ENCODE assay signal across 8 cellular contexts in the genomic region with DNA sequence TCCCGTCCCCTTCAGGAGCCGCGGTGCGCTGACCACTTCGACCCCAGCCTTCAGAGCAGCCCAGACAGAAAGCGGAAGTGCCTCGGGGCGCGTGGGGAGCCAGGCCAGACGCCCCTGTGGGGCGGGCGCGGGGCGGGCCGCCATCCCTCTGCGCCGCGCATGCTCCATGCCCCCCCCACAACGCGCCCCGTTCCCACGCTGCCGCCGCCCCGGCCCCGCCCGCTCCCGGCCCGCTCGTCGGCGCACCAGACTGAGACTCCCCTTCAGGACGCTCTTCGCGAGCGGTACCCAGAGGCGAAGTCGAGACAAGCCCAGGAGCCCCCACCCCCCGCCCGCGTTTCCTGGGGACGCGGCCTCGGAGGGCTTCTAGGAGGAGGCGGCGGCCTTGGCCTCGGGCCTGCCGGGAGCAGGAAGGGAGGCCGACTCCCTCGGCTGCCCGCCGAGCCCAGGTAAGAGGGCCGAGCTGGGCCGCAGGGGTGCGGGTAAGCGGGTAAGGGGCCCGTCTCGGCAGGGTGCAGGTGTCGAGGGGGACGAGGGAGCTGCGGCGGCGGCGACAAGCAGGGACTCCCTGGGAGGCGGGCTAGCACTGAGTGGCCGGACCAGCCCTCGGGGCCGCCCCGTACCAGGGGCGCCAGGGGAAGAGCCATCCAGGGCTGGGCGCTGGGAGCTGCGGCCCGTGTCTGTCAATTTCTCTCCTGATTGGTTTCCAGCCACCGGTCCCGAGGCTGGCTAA. TPM values are rescaled to one million over a fixed set of nuclear protein-coding genes. Genes with fewer than 3 reads are reported as not detected.
A peak's percentile ranks its signal among the peaks of the same experiment; 100 is the strongest.
DNase-seq lines count a peak whose midpoint lies in the region; ATAC-seq and TF ChIP-seq lines count a peak whose summit lies in the region.

A gene with protein sequence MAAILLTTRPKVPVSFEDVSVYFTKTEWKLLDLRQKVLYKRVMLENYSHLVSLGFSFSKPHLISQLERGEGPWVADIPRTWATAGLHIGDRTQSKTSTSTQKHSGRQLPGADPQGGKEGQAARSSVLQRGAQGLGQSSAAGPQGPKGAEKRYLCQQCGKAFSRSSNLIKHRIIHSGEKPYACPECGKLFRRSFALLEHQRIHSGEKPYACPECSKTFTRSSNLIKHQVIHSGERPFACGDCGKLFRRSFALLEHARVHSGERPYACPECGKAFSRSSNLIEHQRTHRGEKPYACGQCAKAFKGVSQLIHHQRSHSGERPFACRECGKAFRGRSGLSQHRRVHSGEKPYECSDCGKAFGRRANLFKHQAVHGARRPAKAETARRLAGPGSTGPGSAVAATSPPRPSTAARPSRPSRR (plus strand): TSS at position 218 of the 733 bp plus-strand sequence. CDS start 6,851 bp downstream, outside the sequence.

- no peak within 1 kb of the TSS for H4K91ac ChIP-seq in H9 (ENCODE audit: insufficient read length, low read depth, low read length)

- CTCF ChIA-PET in CD8-positive, alpha-beta T cell (lab: Charles Lee) = no interaction called here
- CTCF ChIA-PET in mammary epithelial cell (lab: Charles Lee; ENCODE audit: low non-redundant PET) = no interaction called here

- no peaks in the 10 kb centered on the region for H3K79me1 ChIP-seq in H9 (ENCODE audit: insufficient read depth, low read depth, low read length, poor library complexity, severe bottlenecking)

- H4K8ac ChIP-seq in H9 (replicated peaks; ENCODE audit: insufficient read length, low read depth, low read length) = no peak within 1 kb of the TSS

- no peak within 1 kb of the TSS for H3T11ph ChIP-seq in H9 (ENCODE audit: low read length)

- H3K9ac ChIP-seq in H9 (ENCODE audit: extremely low read depth, insufficient read length, low read length) (no peak within 1 kb of the TSS), SU-DHL-6 (ENCODE audit: low read length) (0 out of 2 replicates have a peak within 1 kb of the TSS, but pooled peaks have one; percentile 20), mammary epithelial cell (ENCODE audit: insufficient read depth, low read length) (no peak within 1 kb of the TSS)

- H2BK12ac ChIP-seq in H9 (ENCODE audit: insufficient read length, low read depth, low read length) = no peak within 1 kb of the TSS

- no peaks in the 10 kb centered on the region for H3K27me3 ChIP-seq in CD8-positive, alpha-beta T cell (ENCODE audit: insufficient read depth, low read length)
- H3K27me3 ChIP-seq in H9 (ENCODE audit: insufficient read depth, low read length) = peaks cover 7% of the 10 kb centered on the region; the same call in 1 of the 2 replicates
- no peaks in the 10 kb centered on the region for H3K27me3 ChIP-seq in SU-DHL-6 (ENCODE audit: low read length)
- peaks cover 4% of the 10 kb centered on the region for H3K27me3 ChIP-seq in mammary epithelial cell (ENCODE audit: insufficient read depth, low read length)

- H3K27ac Mint-ChIP-seq in CD8-positive, alpha-beta T cell = no peak within 1 kb of the TSS
- no peak within 1 kb of the TSS; a peak in 1 of 7 replicates for H3K27ac Mint-ChIP-seq in H9

- H2BK5ac ChIP-seq in H9 (ENCODE audit: insufficient read length, low read length) = no peak within 1 kb of the TSS

- DNase-seq in CD8-positive, alpha-beta T cell = peak in 6 of 7 experiments; percentile 1 to 59 (median 28)
- DNase-seq in H9 (no peak), mammary epithelial cell (no peak), lower leg skin (ENCODE audit: low spot score in 2 of 2) (no peak), globus pallidus (ENCODE audit: low spot score) (no peak), NCI-H2029 treated with DMSO at 0.1 percent for 48 hours (lab: John Stamatoyannopoulos, UW) (no peak)
- peak; percentile 0 for DNase-seq in stimulated activated CD8-positive, alpha-beta memory T cell treated with anti-CD3 and anti-CD28 coated beads, Interleukin-7, amount 100 ng/mL, for 24 hours (ENCODE audit: low read depth)

- H3K14ac ChIP-seq in H9 (ENCODE audit: insufficient read depth, low read length) = peak within 1 kb of the TSS; percentile 24; the same call in 1 of the 2 replicates

- H3K9me2 ChIP-seq in SU-DHL-6 (replicated peaks; ENCODE audit: insufficient read depth, low read length) = no peaks in the 10 kb centered on the region

- H2AK5ac ChIP-seq in H9 (ENCODE audit: insufficient read length, low read length) = no peak within 1 kb of the TSS

- dilution Hi-C loops in mammary epithelial cell (cut with HindIII; ENCODE audit: low sequenced_read_pairs) = no loop called here

- no CpG with 5 or more reads among the region's 75 CpGs for WGBS in H9 (ENCODE audit: extremely low coverage, insufficient read length, low lambda C conversion rate)
- whole genome bisulfite sequencing in mammary epithelial cell (ENCODE audit: low coverage, missing lambda C conversion rate) = 20% methylated on average over 13 of the region's 75 CpGs
- 70% methylated on average over 31 of the region's 75 CpGs; no CpG with 5 or more reads in 1 of the 2 donors for WGBS in lower leg skin, 2 donors

- H3K4me1 ChIP-seq in CD8-positive, alpha-beta T cell (ENCODE audit: insufficient read depth, low read length) = peaks cover 3% of the 10 kb centered on the region
- H3K4me1 ChIP-seq in H9 (ENCODE audit: insufficient read depth, low read length) (no peaks in the 10 kb centered on the region), mammary epithelial cell (ENCODE audit: insufficient read depth, low read length) (no peaks in the 10 kb centered on the region)

- H3K23ac ChIP-seq in H9 (ENCODE audit: insufficient read length, low read depth, low read length) = no peak within 1 kb of the TSS

- in situ Hi-C loops in mammary epithelial cell (cut with MboI; ENCODE audit: low sequenced_read_pairs in 2 of 2) = no loop called here

- H3K4ac ChIP-seq in H9 (ENCODE audit: low read depth, low read length) = no peak within 1 kb of the TSS

- POLR2A ChIA-PET in CD8-positive, alpha-beta T cell (lab: Charles Lee) = no interaction called here

- H3K4me1 Mint-ChIP-seq in CD8-positive, alpha-beta T cell (ENCODE audit: low read depth) = peaks cover 12% of the 10 kb centered on the region
- H3K4me1 Mint-ChIP-seq in H9 = peaks cover 7 to 9% of the 10 kb centered on the region in 2 experiments; a peak in 2 of 4 replicates

- no peak for TF ChIP-seq CTCF in CD8-positive, alpha-beta T cell (IDR thresholded peaks at IDR 0.05)
- TF ChIP-seq CTCF in H9 (conservative IDR thresholded peaks at IDR 0.05) = no peak
- no peak for TF ChIP-seq CTCF in SU-DHL-6 (IDR thresholded peaks at IDR 0.05; ENCODE audit: insufficient read depth, low read length, poor library complexity, severe bottlenecking)
- TF ChIP-seq CTCF in mammary epithelial cell (conservative IDR thresholded peaks at IDR 0.05 in 1 of 2, IDR thresholded peaks at IDR 0.05 in 1 of 2; ENCODE audit: extremely low read depth in 1 of 2, insufficient read depth in 1 of 2, low read depth in 1 of 2, low read length in 2 of 2) = no peak
- TF ChIP-seq CTCF in lower leg skin (IDR thresholded peaks at IDR 0.05) = no peak

- TF ChIP-seq POLR2A in lower leg skin (IDR thresholded peaks at IDR 0.05) = no peak

- H3K4me3 ChIP-seq in CD8-positive, alpha-beta T cell (ENCODE audit: low read depth, low read length) = peak within 1 kb of the TSS; percentile 33
- no peak within 1 kb of the TSS for H3K4me3 ChIP-seq in SU-DHL-6 (ENCODE audit: insufficient read depth, low read length, poor library complexity, severe bottlenecking)
- peak within 1 kb of the TSS; percentile 13 to 48 (median 37) for H3K4me3 ChIP-seq in mammary epithelial cell (replicated peaks in 1 of 3; ENCODE audit: insufficient read depth in 1 of 3, low read depth in 2 of 3, low read length in 3 of 3)
- peak within 1 kb of the TSS; percentile 36 for H3K4me3 ChIP-seq in lower leg skin (ENCODE audit: low read depth, poor library complexity, severe bottlenecking)

- no peaks in the 10 kb centered on the region for H3K9me3 ChIP-seq in CD8-positive, alpha-beta T cell (ENCODE audit: low read length)
- H3K9me3 ChIP-seq in H9 (ENCODE audit: control insufficient read depth, low read depth, low read length) = peaks cover 28% of the 10 kb centered on the region
- no peaks in the 10 kb centered on the region for H3K9me3 ChIP-seq in SU-DHL-6 (ENCODE audit: insufficient read depth, low read length)
- peaks cover 13% of the 10 kb centered on the region for H3K9me3 ChIP-seq in mammary epithelial cell (replicated peaks; ENCODE audit: insufficient read depth, low read length)

- H3K27ac ChIP-seq in CD8-positive, alpha-beta T cell (ENCODE audit: low read depth, low read length) = no peak within 1 kb of the TSS
- no peak within 1 kb of the TSS for H3K27ac ChIP-seq in H9 (ENCODE audit: insufficient read length, low read depth, low read length)
- no peak within 1 kb of the TSS for H3K27ac ChIP-seq in SU-DHL-6 (ENCODE audit: low read depth, low read length)
- H3K27ac ChIP-seq in mammary epithelial cell (ENCODE audit: insufficient read depth, low read depth, low read length) = no peak within 1 kb of the TSS

- H2BK15ac ChIP-seq in H9 (ENCODE audit: low read depth, low read length) = no peak within 1 kb of the TSS

- no peaks in the 10 kb centered on the region for H3K23me2 ChIP-seq in H9 (ENCODE audit: insufficient read length, low read depth, low read length, poor library complexity, severe bottlenecking)

- H3K18ac ChIP-seq in H9 (ENCODE audit: insufficient read length, low read depth, low read length) = no peak within 1 kb of the TSS

- H3K4me2 ChIP-seq in H9 (ENCODE audit: insufficient read depth, insufficient read length, low read length) = peak within 1 kb of the TSS; percentile 46
- peak within 1 kb of the TSS; percentile 35 for H3K4me2 ChIP-seq in SU-DHL-6 (ENCODE audit: low read depth, low read length, poor library complexity, severe bottlenecking)
- peak within 1 kb of the TSS; percentile 78 for H3K4me2 ChIP-seq in mammary epithelial cell (ENCODE audit: insufficient read depth, low read depth, low read length)

- no peaks in the 10 kb centered on the region for H3K36me3 Mint-ChIP-seq in CD8-positive, alpha-beta T cell
- peaks cover 8 to 10% (median 9%) of the 10 kb centered on the region in 3 experiments; a peak in 4 of 7 replicates for H3K36me3 Mint-ChIP-seq in H9 (ENCODE audit: insufficient read depth in 1 of 3, low read depth in 3 of 3)

- H4K5ac ChIP-seq in H9 (ENCODE audit: insufficient read length, low read depth, low read length) = no peak within 1 kb of the TSS

- H3K79me2 ChIP-seq in H9 (ENCODE audit: insufficient read depth, low read length) (no peaks in the 10 kb centered on the region), SU-DHL-6 (ENCODE audit: insufficient read depth, low read length) (no peaks in the 10 kb centered on the region), mammary epithelial cell (ENCODE audit: insufficient read depth, low read length) (no peaks in the 10 kb centered on the region)

- no TSS peak for BruUV-seq in mammary epithelial cell (replicated peaks; lab: Mats Ljungman, UMichigan)

- no peaks in the 10 kb centered on the region for H3K36me3 ChIP-seq in CD8-positive, alpha-beta T cell (ENCODE audit: insufficient read depth, low read length)
- H3K36me3 ChIP-seq in SU-DHL-6 (ENCODE audit: low read length) (no peaks in the 10 kb centered on the region), mammary epithelial cell (ENCODE audit: insufficient read depth, low read length) (no peaks in the 10 kb centered on the region)

- H2BK20ac ChIP-seq in H9 (ENCODE audit: low read depth, low read length, poor library complexity, severe bottlenecking) = no peak within 1 kb of the TSS

- intact Hi-C loops in CD8-positive, alpha-beta T cell (cut with DNase I, micrococcal nuclease) = no loop called here
- intact Hi-C loops in mammary epithelial cell (cut with micrococcal nuclease) (no loop called here), lower leg skin (cut with DNase I; ENCODE audit: low total_unique reads) (no loop called here)

- H2AFZ ChIP-seq in H9 (ENCODE audit: low read length) (no peak within 1 kb of the TSS), SU-DHL-6 (ENCODE audit: low read depth, low read length, severe bottlenecking) (no peak within 1 kb of the TSS), mammary epithelial cell (ENCODE audit: low read depth, low read length) (peak within 1 kb of the TSS; percentile 52)

- H3K56ac ChIP-seq in H9 (ENCODE audit: insufficient read length, low read depth, low read length) = no peak within 1 kb of the TSS

- no peaks in the 10 kb centered on the region for H3K27me3 Mint-ChIP-seq in CD8-positive, alpha-beta T cell (ENCODE audit: low read depth)
- H3K27me3 Mint-ChIP-seq in H9 (ENCODE audit: low read depth) = peaks cover 37% of the 10 kb centered on the region

- H4K20me1 ChIP-seq in H9 (ENCODE audit: control insufficient read depth, insufficient read depth, insufficient read length) (no peaks in the 10 kb centered on the region), SU-DHL-6 (ENCODE audit: low read depth, low read length) (no peaks in the 10 kb centered on the region), mammary epithelial cell (ENCODE audit: insufficient read depth, low read length) (no peaks in the 10 kb centered on the region)

- no peak within 1 kb of the TSS for H2BK120ac ChIP-seq in H9 (ENCODE audit: low read depth, low read length, poor library complexity, severe bottlenecking)

- peak; percentile 80 for ATAC-seq in CD8-positive, alpha-beta T cell

- peak within 1 kb of the TSS; percentile 75 for H3K4me3 Mint-ChIP-seq in CD8-positive, alpha-beta T cell
- H3K4me3 Mint-ChIP-seq in H9 = peak within 1 kb of the TSS; percentile 56 to 75

- no peaks in the 10 kb centered on the region for H3K9me3 Mint-ChIP-seq in CD8-positive, alpha-beta T cell
- H3K9me3 Mint-ChIP-seq in H9 = peaks cover 64 to 77% of the 10 kb centered on the region in 2 experiments

- H3F3A ChIP-seq in SU-DHL-6 (ENCODE audit: insufficient read depth) = no peaks in the 10 kb centered on the region

RNA-seq across cellular contexts. Expression of the gene that starts here (rescaled TPM):
- total RNA-seq in CD8-positive, alpha-beta T cell = under 1 TPM; 0.19 to 0.24 TPM
- total RNA-seq in H9 (2021) = 0.66 and 0.68 TPM in 2 replicates
- total RNA-seq in mammary epithelial cell = 1 to 10 TPM; 2.7 to 4.3 TPM
- polyA plus RNA-seq in mammary epithelial cell = 0.43 TPM
- not detected for polyA minus RNA-seq in mammary epithelial cell
- total RNA-seq in lower leg skin = under 1 TPM in 3 of 4 donors, not detected in 1; 0.08 to 0.68 (median 0.20) TPM

Comparison
In these comparisons a context has a peak if more than half of its experiments do, and no peak if none do; other contexts are left out.
1. Peak in DNase-seq, ATAC-seq and H3K4me3 ChIP-seq in CD8-positive, alpha-beta T cell; RNA of the gene not detected or under 1 TPM.